Comparison of ENCODE assay signal across 1 cellular context in genomic region chr9:91192785-91193657, GRCh38.
TF ChIP-seq lines count a peak whose summit lies in the region.

No MANE protein-coding gene starts in this region.

TF ChIP-seq in SK-N-SH, 30 proteins besides CTCF, POLR2A, EP300 and RAD21 (continued from another document):
- TF ChIP-seq REST (IDR thresholded peaks at IDR 0.05; ENCODE audit: low read depth, low read length) (0 out of 2 replicates have a peak, but pooled peaks have one; percentile 36), RXRA (IDR thresholded peaks at IDR 0.05; ENCODE audit: borderline replicate concordance, low read depth) (peak; percentile 81; the same call in 1 of the 2 replicates)
